ENCODE assay signal across 21 cellular contexts in genomic region chr4:26809811-26810210, GRCh38.
"Had no signal": no experiment of that assay in that cellular context is flagged by ENCODE, and none has a peak within 500 bp of the region (broad histone marks: within the 10 kb centered on the region; RNA-seq: fewer than 3 reads in every experiment).

No MANE protein-coding gene starts in this region.

- ATAC-seq: SK-N-SH treated with all-trans-retinoic acid at 6 μM for 48 hours had no signal

- H3K4me3 ChIP-seq: K562, SJCRH30 had no signal

- H3K36me3 ChIP-seq: SJCRH30 had no signal

- H3K9me3 ChIP-seq: SJCRH30 had no signal

- H3K9ac ChIP-seq: KMS-11 had no signal

- H3K4me2 ChIP-seq: KMS-11 had no signal

- DNase-seq: Kasumi-1, MM.1S, NCI-H1092 treated with DMSO at 0.1 percent for 48 hours, NCI-H1417, NCI-H1436 treated with DMSO at 0.1 percent for 48 hours, NCI-H187, NCI-H2029, NCI-H2081 treated with DMSO at 0.1 percent for 48 hours, NCI-H2171, NCI-H226, NCI-H510A, NCI-H524 treated with DMSO at 0.1 percent for 48 hours, NCI-H69, NCI-H774, RPMI8226, SHP77 treated with DMSO at 0.1 percent for 48 hours, SJCRH30 had no signal

- H3K27me3 ChIP-seq: SJCRH30 had no signal

- H3K27ac ChIP-seq: HL-60, KMS-11, SJCRH30 had no signal
